In the genomic region with DNA sequence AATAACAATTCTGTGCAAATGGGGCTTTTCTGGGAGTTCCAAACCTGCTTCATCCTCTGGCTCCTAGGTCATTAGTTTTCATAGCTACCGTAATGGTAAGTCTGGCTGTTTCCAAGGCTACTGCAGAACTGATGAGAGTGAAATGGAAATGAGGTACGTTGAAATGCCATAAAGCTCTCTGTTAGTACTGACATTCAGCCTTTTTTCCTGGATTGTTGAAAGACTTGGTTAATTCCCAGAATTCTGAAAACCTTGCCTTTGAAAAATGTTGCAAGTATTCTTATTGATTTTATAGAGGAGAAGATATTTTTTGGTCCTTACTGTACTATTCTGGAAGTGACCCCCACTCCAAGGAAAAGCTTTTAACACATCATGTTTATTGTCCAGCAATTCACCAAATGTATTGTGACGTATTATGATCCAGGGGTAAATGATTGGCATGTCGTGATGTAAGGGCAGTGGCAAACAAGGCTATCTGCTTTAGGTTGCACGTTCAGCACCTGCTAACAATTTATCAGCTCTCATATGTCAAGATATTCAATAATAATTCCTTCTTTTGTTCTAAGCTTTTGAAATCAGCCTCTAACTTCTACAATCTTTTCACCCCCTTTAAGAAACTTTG, we compare ENCODE assay signal across 32 cellular contexts.
"Had no signal": no experiment of that assay in that cellular context is flagged by ENCODE, and none has a peak within 500 bp of the region (broad histone marks: within the 10 kb centered on the region; RNA-seq: fewer than 3 reads in every experiment).

No MANE protein-coding gene starts in this region.

- H3K4me1 Mint-ChIP-seq: naive thymus-derived CD4-positive, alpha-beta T cell; natural killer cell; stimulated activated memory B cell treated with anti-CD40 and anti-IgM and Interleukin-4, amounts not matched to agents 10 μg/mL and 1 μg/mL and 100 μg/mL, for 72 hours; stimulated activated naive CD8-positive, alpha-beta T cell treated with anti-CD3 and anti-CD28 coated beads, Interleukin-15, amount 100 ng/mL, for 72 hours had no signal

- H3K4me3 Mint-ChIP-seq: naive thymus-derived CD4-positive, alpha-beta T cell; natural killer cell; nephron; neural crest cell; stimulated activated memory B cell treated with anti-CD40 and anti-IgM and Interleukin-4, amounts not matched to agents 10 μg/mL and 1 μg/mL and 100 μg/mL, for 72 hours; stimulated activated naive CD8-positive, alpha-beta T cell treated with anti-CD3 and anti-CD28 coated beads, Interleukin-15, amount 100 ng/mL, for 72 hours; type B pancreatic cell had no signal

- H3K4me1 ChIP-seq: parathyroid adenoma, psoas muscle, spleen, suprapubic skin, testis, tibial artery, transverse colon, upper lobe of right lung, uterus had no signal

- H3K9me3 Mint-ChIP-seq: natural killer cell; nephron; stimulated activated memory B cell treated with anti-CD40 and anti-IgM and Interleukin-4, amounts not matched to agents 10 μg/mL and 1 μg/mL and 100 μg/mL, for 72 hours; stimulated activated naive CD8-positive, alpha-beta T cell treated with anti-CD3 and anti-CD28 coated beads, Interleukin-15, amount 100 ng/mL, for 72 hours had no signal

- ATAC-seq: naive thymus-derived CD4-positive, alpha-beta T cell; natural killer cell; psoas muscle; right cardiac atrium; sciatic nerve; stimulated activated memory B cell treated with anti-CD40 and anti-IgM and Interleukin-4, amounts not matched to agents 10 μg/mL and 1 μg/mL and 100 μg/mL, for 72 hours; stimulated activated naive CD8-positive, alpha-beta T cell treated with anti-CD3 and anti-CD28 coated beads, Interleukin-15, amount 100 ng/mL, for 72 hours; stimulated activated naive CD8-positive, alpha-beta T cell treated with anti-CD3 and anti-CD28 coated beads, Interleukin-15, Interleukin-2, amounts not matched to agents 100 U/mL and 50 U/mL, for 24 hours; upper lobe of right lung had no signal

- H3K9me3 ChIP-seq: ovary, psoas muscle, spleen, suprapubic skin, testis, tibial artery, transverse colon, upper lobe of right lung, uterus had no signal

- H3K79me2 ChIP-seq: parathyroid adenoma had no signal

- H3K27ac ChIP-seq: ovary, parathyroid adenoma, psoas muscle, skin epidermis, spleen, suprapubic skin, testis, tibial artery, transverse colon, upper lobe of right lung, uterus had no signal

- H3K27me3 Mint-ChIP-seq: stimulated activated naive CD8-positive, alpha-beta T cell treated with anti-CD3 and anti-CD28 coated beads, Interleukin-15, amount 100 ng/mL, for 72 hours had no signal

- H3K4me2 ChIP-seq: smooth muscle cell had no signal

- H3K27me3 ChIP-seq: ovary, spleen, suprapubic skin, testis, tibial artery, transverse colon, upper lobe of right lung, uterus had no signal

- DNase-seq: naive thymus-derived CD4-positive, alpha-beta T cell; natural killer cell; occipital lobe; ovary; posterior cingulate gyrus; psoas muscle; right cardiac atrium; spleen; stimulated activated CD4-positive, alpha-beta T cell treated with anti-CD3 and anti-CD28 coated beads, Interleukin-12 subunit alpha, Interleukin-12 subunit beta, amount 100 ng/mL, for 4 hours; stimulated activated CD4-positive, alpha-beta T cell treated with anti-CD3 and anti-CD28 coated beads, Interleukin-1b, Interleukin-23, amount 100 ng/mL, for 48 hours; stimulated activated CD4-positive, alpha-beta T cell treated with anti-CD3 and anti-CD28 coated beads, Interleukin-4, amount 100 ng/mL, for 1 hour; stimulated activated CD4-positive, alpha-beta T cell treated with anti-CD3 and anti-CD28 coated beads, Interleukin-4, amount 100 ng/mL, for 4 hours; stimulated activated CD8-positive, alpha-beta memory T cell treated with anti-CD3 and anti-CD28 coated beads, Interleukin-4, amount 100 ng/mL, for 48 hours; stimulated activated naive CD4-positive, alpha-beta T cell; stimulated activated naive CD8-positive, alpha-beta T cell treated with anti-CD3 and anti-CD28 coated beads, Interleukin-15, amount 100 ng/mL, for 72 hours; stimulated activated naive CD8-positive, alpha-beta T cell treated with anti-CD3 and anti-CD28 coated beads, Interleukin-15, Interleukin-2, amounts not matched to agents 100 U/mL and 50 U/mL, for 24 hours; substantia nigra; testis; tibial artery; transverse colon; upper lobe of right lung; uterus had no signal

- H3K4me3 ChIP-seq: ovary, psoas muscle, skin epidermis, smooth muscle cell, spleen, suprapubic skin, testis, tibial artery, transverse colon, upper lobe of right lung, uterus had no signal

- H3K27ac Mint-ChIP-seq: naive thymus-derived CD4-positive, alpha-beta T cell; natural killer cell; nephron; progenitor cell of endocrine pancreas; stimulated activated memory B cell treated with anti-CD40 and anti-IgM and Interleukin-4, amounts not matched to agents 10 μg/mL and 1 μg/mL and 100 μg/mL, for 72 hours; stimulated activated naive CD8-positive, alpha-beta T cell treated with anti-CD3 and anti-CD28 coated beads, Interleukin-15, amount 100 ng/mL, for 72 hours; type B pancreatic cell had no signal

- H3K36me3 Mint-ChIP-seq: naive thymus-derived CD4-positive, alpha-beta T cell; natural killer cell; stimulated activated memory B cell treated with anti-CD40 and anti-IgM and Interleukin-4, amounts not matched to agents 10 μg/mL and 1 μg/mL and 100 μg/mL, for 72 hours; type B pancreatic cell had no signal

- H2AFZ ChIP-seq: parathyroid adenoma had no signal

- H3K9ac ChIP-seq: parathyroid adenoma had no signal

- H3K36me3 ChIP-seq: ovary, spleen, suprapubic skin, tibial artery, transverse colon, upper lobe of right lung, uterus had no signal
